In genomic region chr16:85616608-85617311, GRCh38 we compare ENCODE assay signal across 7 cellular contexts. TPM values are rescaled to one million over a fixed set of nuclear protein-coding genes. Genes with fewer than 3 reads are reported as not detected.
A peak's percentile ranks its signal among the peaks of the same experiment; 100 is the strongest.
DNase-seq lines count a peak whose midpoint lies in the region; ATAC-seq and TF ChIP-seq lines count a peak whose summit lies in the region.

No MANE protein-coding gene starts in this region.

- CTCF ChIA-PET in activated naive CD4-positive, alpha-beta T cell treated with anti-CD3 and anti-CD28 coated beads, Interleukin-2, amount 10 ng/mL, durations not matched to agents 7 days and 5 days (lab: Charles Lee) = interaction anchor here (0.8 to 4.3 kb wide), 50 partner anchors 7 to 365 kb away, joined by 3 to 48 read pairs (median 5); no protein-coding TSS in a partner anchor

- H3K9me3 Mint-ChIP-seq in activated naive CD4-positive, alpha-beta T cell treated with anti-CD3 and anti-CD28 coated beads, Interleukin-2, amount 10 ng/mL, durations not matched to agents 7 days and 5 days = no peaks in the 10 kb centered on the region

- TF ChIP-seq CTCF in lung (IDR thresholded peaks at IDR 0.05; ENCODE audit: control extremely low read depth, extremely low read depth) = no peak

- no peaks in the 10 kb centered on the region for H3K36me3 Mint-ChIP-seq in activated naive CD4-positive, alpha-beta T cell treated with anti-CD3 and anti-CD28 coated beads, Interleukin-2, amount 10 ng/mL, durations not matched to agents 7 days and 5 days

- WGBS in lung, 2 donors = 25 to 47% methylated on average over 28 of the region's 28 CpGs

- H3K9me3 ChIP-seq in lung (ENCODE audit: control insufficient read depth in 2 of 2, insufficient read depth in 1 of 2, low read length in 1 of 2) = no peaks in the 10 kb centered on the region

- H3K4me1 Mint-ChIP-seq in activated naive CD4-positive, alpha-beta T cell treated with anti-CD3 and anti-CD28 coated beads, Interleukin-2, amount 10 ng/mL, durations not matched to agents 7 days and 5 days = peaks cover 38% of the 10 kb centered on the region

- DNase-seq in HT-29 (ENCODE audit: low spot score) = peak; percentile 65
- DNase-seq in activated naive CD4-positive, alpha-beta T cell treated with anti-CD3 and anti-CD28 coated beads, Interleukin-2, amount 10 ng/mL, durations not matched to agents 7 days and 5 days = peak; percentile 46
- peak; percentile 46 for DNase-seq in lung (ENCODE audit: low spot score)
- no peak for DNase-seq in NCI-H1930 (lab: John Stamatoyannopoulos, UW)
- no peak for DNase-seq in NCI-H2196 treated with DMSO at 0.1 percent for 48 hours (lab: John Stamatoyannopoulos, UW; ENCODE audit: unreplicated experiment)

- peak overlapping the region; percentile 7 to 90 for H3K27ac ChIP-seq in lung (ENCODE audit: low read depth in 1 of 2, low read length in 1 of 2)

- ATAC-seq in GM18861 (IDR thresholded peaks at IDR 0.05; ENCODE audit: unreplicated experiment) (peak; percentile 35), lung (ENCODE audit: insufficient read depth, low FRiP score) (no peak), GM18873 (IDR thresholded peaks at IDR 0.05; ENCODE audit: low FRiP score, unreplicated experiment) (no peak)

- peaks cover 0 to 5% of the 10 kb centered on the region in 2 donors for H3K36me3 ChIP-seq in lung (ENCODE audit: control insufficient read depth in 2 of 2, insufficient read depth in 2 of 2, low read length in 2 of 2)

- H3K27me3 ChIP-seq in lung (ENCODE audit: control insufficient read depth, insufficient read depth) = no peaks in the 10 kb centered on the region

- H3K4me3 Mint-ChIP-seq in activated naive CD4-positive, alpha-beta T cell treated with anti-CD3 and anti-CD28 coated beads, Interleukin-2, amount 10 ng/mL, durations not matched to agents 7 days and 5 days = peak overlapping the region; percentile 31

- peaks cover 73% of the 10 kb centered on the region for H3K27me3 Mint-ChIP-seq in activated naive CD4-positive, alpha-beta T cell treated with anti-CD3 and anti-CD28 coated beads, Interleukin-2, amount 10 ng/mL, durations not matched to agents 7 days and 5 days

- H3K4me3 ChIP-seq in lung = no peak overlapping the region

- no peak overlapping the region for H3K27ac Mint-ChIP-seq in activated naive CD4-positive, alpha-beta T cell treated with anti-CD3 and anti-CD28 coated beads, Interleukin-2, amount 10 ng/mL, durations not matched to agents 7 days and 5 days

- H3K4me1 ChIP-seq in lung (ENCODE audit: control insufficient read depth in 2 of 2, insufficient read depth in 2 of 2, low read length in 2 of 2) = peaks cover 4 to 44% of the 10 kb centered on the region in 2 donors

RNA-seq across cellular contexts. Expression of gene GSE1, which starts 3.6 kb away (rescaled TPM):
- total RNA-seq in HT-29 (2014; rRNA removed; shearing (Covaris generic)) = 81.1 and 84.7 TPM in 2 replicates
- 100 to 1,000 TPM; 115 to 122 TPM for total RNA-seq in lung
- polyA plus RNA-seq in lung = 10 to 100 TPM; 21.3 to 34.0 TPM

Comparison
In these comparisons a context has a peak if more than half of its experiments do, and no peak if none do; other contexts are left out.
1. DNase-seq: peak in HT-29 (single experiment), activated naive CD4-positive, alpha-beta T cell treated with anti-CD3 and anti-CD28 coated beads, Interleukin-2, amount 10 ng/mL, durations not matched to agents 7 days and 5 days (single experiment) and lung (single experiment); none in NCI-H1930 (0 of 2) and NCI-H2196 treated with DMSO at 0.1 percent for 48 hours (single experiment).